Comparison of ENCODE assay signal across 8 cellular contexts in genomic region chr11:47268448-47269001, GRCh38. TPM values are rescaled to one million over a fixed set of nuclear protein-coding genes. Genes with fewer than 3 reads are reported as not detected.
A peak's percentile ranks its signal among the peaks of the same experiment; 100 is the strongest.
DNase-seq lines count a peak whose midpoint lies in the region; ATAC-seq and TF ChIP-seq lines count a peak whose summit lies in the region.

No MANE protein-coding gene starts in this region.

- TF ChIP-seq CTCF in dorsolateral prefrontal cortex (IDR thresholded peaks at IDR 0.05 in 54 of 56, conservative IDR thresholded peaks at IDR 0.05 in 2 of 56; ENCODE audit: low read depth in 1 of 56, partially characterized antibody in 56 of 56): no peak
- no peak for TF ChIP-seq CTCF in neutrophil (IDR thresholded peaks at IDR 0.05)

- H3K27me3 ChIP-seq in BLaER1 treated with 17β-estradiol and CSF1 and Interleukin-3, amounts not matched to agents 10 nM and 100 nM: no peaks in the 10 kb centered on the region
- H3K27me3 ChIP-seq in dorsolateral prefrontal cortex (no peaks in the 10 kb centered on the region), neutrophil (no peaks in the 10 kb centered on the region)

- no peak for ATAC-seq in HG03571 (IDR thresholded peaks at IDR 0.05; ENCODE audit: unreplicated experiment)

- peak overlapping the region; percentile 82 to 95 (median 88) for H3K9ac ChIP-seq in BLaER1 treated with 17β-estradiol and CSF1 and Interleukin-3, amounts not matched to agents 10 nM and 100 nM

- H3K4me2 ChIP-seq in BLaER1 treated with 17β-estradiol and CSF1 and Interleukin-3, amounts not matched to agents 10 nM and 100 nM: peak overlapping the region; percentile 78 to 95 (median 91)

- H3K36me3 ChIP-seq in BLaER1 treated with 17β-estradiol and CSF1 and Interleukin-3, amounts not matched to agents 10 nM and 100 nM: peaks cover 0 to 26% (median 2%) of the 10 kb centered on the region in 11 experiments; a peak in 15 of 22 replicates
- H3K36me3 ChIP-seq in KOPT-K1 (ENCODE audit: insufficient read depth, low read length) (no peaks in the 10 kb centered on the region), neutrophil (no peaks in the 10 kb centered on the region)

- peaks cover 69 to 78% (median 75%) of the 10 kb centered on the region in 10 experiments for H3K4me1 ChIP-seq in BLaER1 treated with 17β-estradiol and CSF1 and Interleukin-3, amounts not matched to agents 10 nM and 100 nM
- H3K4me1 ChIP-seq in neutrophil (ENCODE audit: control insufficient read depth in 1 of 2, insufficient read depth in 1 of 2, low read depth in 1 of 2, low read length in 1 of 2): peaks cover 26 to 31% of the 10 kb centered on the region in 2 experiments

- intact Hi-C loops in dorsolateral prefrontal cortex (cut with DNase I): loop anchor here (2.0 to 5.0 kb wide), 3 partner anchors 54 to 92 kb away; partner anchors contain the start of genes ARFGAP2 (in 2 of the 2) and DDB2 (in 1 of the 2)

- peak overlapping the region in 9 of 10 experiments; percentile 63 to 84 (median 73); a peak in 16 of 20 replicates for H3K4me3 ChIP-seq in BLaER1 treated with 17β-estradiol and CSF1 and Interleukin-3, amounts not matched to agents 10 nM and 100 nM
- H3K4me3 ChIP-seq in dorsolateral prefrontal cortex (peak overlapping the region in 58 of 59 donors; percentile 45 to 99 (median 80)), neutrophil (ENCODE audit: low read depth in 1 of 2, low read length in 1 of 2) (peak overlapping the region; percentile 90 to 97)

- H4K20me1 ChIP-seq in BLaER1 treated with 17β-estradiol and CSF1 and Interleukin-3, amounts not matched to agents 10 nM and 100 nM: peaks cover 30 to 32% (median 31%) of the 10 kb centered on the region in 11 experiments

- no peak for DNase-seq in dorsolateral prefrontal cortex
- DNase-seq in putamen (ENCODE audit: low spot score): no peak
- DNase-seq in NCI-H1105 (lab: John Stamatoyannopoulos, UW): no peak
- no peak for DNase-seq in effector CD8-positive, alpha-beta T cell (lab: John Stamatoyannopoulos, UW)

- H3K9me3 ChIP-seq in BLaER1 treated with 17β-estradiol and CSF1 and Interleukin-3, amounts not matched to agents 10 nM and 100 nM (replicated peaks in 1 of 11): no peaks in the 10 kb centered on the region
- H3K9me3 ChIP-seq in KOPT-K1 (ENCODE audit: insufficient read depth, low read length, poor library complexity, severe bottlenecking) (no peaks in the 10 kb centered on the region), neutrophil (no peaks in the 10 kb centered on the region)

- H3K27ac ChIP-seq in BLaER1 treated with 17β-estradiol and CSF1 and Interleukin-3, amounts not matched to agents 10 nM and 100 nM: peak overlapping the region; percentile 88 to 100 (median 96)
- peak overlapping the region; percentile 88 for H3K27ac ChIP-seq in KOPT-K1 (ENCODE audit: low read depth, low read length, poor library complexity, severe bottlenecking)
- peak overlapping the region; percentile 92 to 100 (median 99) for H3K27ac ChIP-seq in dorsolateral prefrontal cortex
- H3K27ac ChIP-seq in neutrophil: peak overlapping the region; percentile 92

RNA-seq across cellular contexts. Expression of gene MADD, which starts 1.4 kb away (rescaled TPM):
- 100 to 1,000 TPM; 149 to 312 (median 228) TPM for total RNA-seq in dorsolateral prefrontal cortex

RNA-seq across cellular contexts. Expression of gene NR1H3, which starts 10.7 kb away (rescaled TPM):
- total RNA-seq in dorsolateral prefrontal cortex: 10 to 100 TPM; 12.9 to 37.0 (median 21.7) TPM

RNA-seq across cellular contexts. Expression of gene ACP2, which starts 19.9 kb away (rescaled TPM):
- total RNA-seq in dorsolateral prefrontal cortex: 10 to 100 TPM; 23.3 to 58.3 (median 37.1) TPM

RNA-seq across cellular contexts. Expression of gene DDB2, which starts 53.8 kb away (rescaled TPM):
- total RNA-seq in dorsolateral prefrontal cortex: 10 to 100 TPM in 118 of 120 experiments, 1 to 10 TPM in 2; 7.0 to 40.6 (median 19.7) TPM
